In the genomic region with DNA sequence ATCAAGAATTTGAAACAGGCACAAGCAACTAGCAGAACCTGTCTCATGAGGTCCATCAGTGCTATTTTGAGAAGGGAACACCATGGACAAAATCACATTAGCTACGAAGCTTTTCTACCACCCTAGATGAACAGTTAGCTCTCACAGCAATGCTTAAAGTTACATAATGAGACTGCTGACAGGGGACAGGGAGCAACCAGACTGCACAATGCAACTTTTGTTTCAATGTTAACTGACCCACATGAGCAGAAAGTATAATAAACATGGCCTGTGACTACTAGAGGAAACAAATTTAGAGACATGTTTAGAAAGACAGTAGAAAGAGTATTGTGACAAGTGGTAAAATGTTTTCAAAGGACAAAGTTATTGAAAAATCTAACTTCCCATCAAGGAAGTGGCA, we compare ENCODE assay signal across 7 cellular contexts.
"Had no signal": no experiment of that assay in that cellular context is flagged by ENCODE, and none has a peak within 500 bp of the region (broad histone marks: within the 10 kb centered on the region; RNA-seq: fewer than 3 reads in every experiment).

No MANE protein-coding gene starts in this region.

- H3K4me3 ChIP-seq: pancreas, transverse colon had no signal

- H3K9me3 ChIP-seq: pancreas, transverse colon had no signal

- H3K36me3 ChIP-seq: pancreas, transverse colon had no signal

- H3K27me3 ChIP-seq: pancreas, transverse colon had no signal

- ATAC-seq: esophagus mucosa; pancreas; stimulated activated effector memory CD8-positive, alpha-beta T cell treated with anti-CD3 and anti-CD28 coated beads, Interleukin-12 subunit alpha, Interleukin-12 subunit beta, amount 100 ng/mL, for 72 hours had no signal

- H3K4me1 ChIP-seq: pancreas, transverse colon had no signal

- H3K27ac ChIP-seq: pancreas, transverse colon had no signal

- DNase-seq: activated CD4-positive, alpha-beta T cell treated with anti-CD3 and anti-CD28 coated beads, Interleukin-2, amount 50 U/mL, for 1 hour; activated effector memory CD4-positive, alpha-beta T cell treated with anti-CD3 and anti-CD28 coated beads, Interleukin-2, amount 50 U/mL, for 16 hours; pancreas; small intestine; transverse colon had no signal
